ENCODE assay signal across 16 cellular contexts in the genomic region with DNA sequence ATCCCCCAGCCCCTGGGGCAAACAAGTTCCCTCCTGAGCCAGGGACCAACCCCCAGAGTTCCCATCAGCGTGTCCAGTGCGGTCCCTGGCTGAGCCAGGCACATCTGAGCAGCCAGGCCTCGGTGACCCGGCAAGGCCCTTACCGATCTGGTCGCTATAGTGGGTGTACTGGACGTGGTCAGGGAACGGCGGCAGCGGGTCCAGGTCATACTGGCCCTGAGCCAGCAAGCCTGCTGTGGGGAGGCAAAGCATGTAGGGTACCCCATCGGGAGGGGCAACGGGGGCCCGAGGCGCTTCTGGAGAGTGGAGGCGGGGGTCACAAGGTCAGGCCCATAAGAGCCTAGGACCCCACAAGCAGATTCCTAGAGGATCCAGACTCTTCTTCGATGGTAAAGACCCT. TPM values are rescaled to one million over a fixed set of nuclear protein-coding genes. Genes with fewer than 3 reads are reported as not detected.
DNase-seq lines count a peak whose midpoint lies in the region; ATAC-seq, FAIRE-seq and TF ChIP-seq lines count a peak whose summit lies in the region.
"Had no signal": no experiment of that assay in that cellular context is flagged by ENCODE, and none has a peak within 500 bp of the region (broad histone marks: within the 10 kb centered on the region; RNA-seq: fewer than 3 reads in every experiment).

No MANE protein-coding gene starts in this region.

- no peaks in the 10 kb centered on the region for H3K9me1 ChIP-seq in K562 (ENCODE audit: control insufficient read depth, insufficient read depth, low read length)

- H3K27ac ChIP-seq in HEK293 (ENCODE audit: extremely low read depth, low read depth, low read length) (no peak overlapping the region), K562 (ENCODE audit: extremely low read depth, low read depth, low read length) (no peak overlapping the region), vagina (peak overlapping the region; percentile 42), right atrium auricular region (no peak overlapping the region), right cardiac atrium (ENCODE audit: low read length) (no peak overlapping the region)
- H3K27ac ChIP-seq: BLaER1 had no signal

- WGBS in K562 (ENCODE audit: insufficient coverage, low coverage, missing lambda C conversion rate) = 61% methylated on average over 13 of the region's 16 CpGs
- 83% methylated on average over 16 of the region's 16 CpGs for whole genome bisulfite sequencing in right cardiac atrium

- H3K79me2 ChIP-seq in K562 (ENCODE audit: control insufficient read depth, insufficient read depth, low read length) = no peaks in the 10 kb centered on the region

- CTCF ChIA-PET in HEK293 (lab: Yijun Ruan, JAX) = interaction anchor here (2.8 kb wide), 1 partner anchor 10 kb away, joined by 13 read pairs; no protein-coding TSS in a partner anchor
- CTCF ChIA-PET in K562 (lab: Yijun Ruan, JAX; ENCODE audit: low intra/inter-chr PET ratio) = no interaction called here

- peak overlapping the region in 1 of 2 experiments; percentile 24; a peak in 2 of 4 replicates for H3K9ac ChIP-seq in K562 (ENCODE audit: insufficient read depth in 1 of 2, low read depth in 2 of 2, low read length in 2 of 2)
- H3K9ac ChIP-seq: BLaER1 had no signal

- intact Hi-C loops in K562 (cut with micrococcal nuclease) (no loop called here), vagina (cut with DNase I) (no loop called here), right cardiac atrium (cut with DNase I) (no loop called here)

- H3K27ac Mint-ChIP-seq in nephron progenitor cell = peak overlapping the region; percentile 68

- DNase-seq in K562 (ENCODE audit: extremely low read depth in 1 of 4, low spot score in 3 of 4) (no peak), nephron progenitor cell (no peak), vagina (ENCODE audit: extremely low spot score in 2 of 2) (no peak), right atrium auricular region (ENCODE audit: low spot score) (no peak), right cardiac atrium (no peak), NCI-H1436 (lab: John Stamatoyannopoulos, UW) (no peak)
- DNase-seq: AML-193; CD4-positive, CD25-positive, alpha-beta regulatory T cell; DMS53; GF-D8; HCEC 1CT had no signal

- TF ChIP-seq POLR2A in K562 (conservative IDR thresholded peaks at IDR 0.05) = no peak
- TF ChIP-seq POLR2A in vagina (IDR thresholded peaks at IDR 0.05) = no peak

- no peak for TF ChIP-seq CTCF in HEK293 (tag by site-specific recombination; IDR thresholded peaks at IDR 0.05)
- no peak for TF ChIP-seq CTCF in K562 (IDR thresholded peaks at IDR 0.05 in 2 of 3, conservative IDR thresholded peaks at IDR 0.05 in 1 of 3; ENCODE audit: insufficient read depth in 2 of 3, low read depth in 1 of 3, low read length in 3 of 3)
- TF ChIP-seq CTCF in nephron progenitor cell (IDR thresholded peaks at IDR 0.05) = no peak
- TF ChIP-seq CTCF in vagina (IDR thresholded peaks at IDR 0.05) = no peak
- TF ChIP-seq CTCF in right atrium auricular region (IDR thresholded peaks at IDR 0.05) = no peak

- peaks cover 7% of the 10 kb centered on the region for H3K27me3 Mint-ChIP-seq in nephron progenitor cell (ENCODE audit: low read depth, poor library complexity)

- no peak overlapping the region for H3K4me2 ChIP-seq in K562 (ENCODE audit: insufficient read depth, low read length)
- H3K4me2 ChIP-seq: BLaER1 had no signal

- peaks cover 4% of the 10 kb centered on the region for H3K36me3 Mint-ChIP-seq in nephron progenitor cell (ENCODE audit: low read depth)
- H3K36me3 Mint-ChIP-seq: CD4-positive, CD25-positive, alpha-beta regulatory T cell had no signal

- ATAC-seq in K562 = no peak
- no peak for ATAC-seq in right cardiac atrium
- ATAC-seq: HepG2 had no signal

- H4K20me1 ChIP-seq in K562 (replicated peaks; ENCODE audit: control insufficient read depth, insufficient read depth, low read length) = peaks cover 21% of the 10 kb centered on the region; the same call in 1 of the 2 replicates

- no peaks in the 10 kb centered on the region for H3K9me3 Mint-ChIP-seq in nephron progenitor cell

- H3K9me3 ChIP-seq in HEK293 (ENCODE audit: control insufficient read depth, insufficient read depth, low read depth, low read length) (no peaks in the 10 kb centered on the region), K562 (replicated peaks; ENCODE audit: control insufficient read depth, insufficient read depth, low read depth, low read length) (no peaks in the 10 kb centered on the region), vagina (no peaks in the 10 kb centered on the region), right atrium auricular region (no peaks in the 10 kb centered on the region), right cardiac atrium (ENCODE audit: control insufficient read depth, low read length) (no peaks in the 10 kb centered on the region)
- H3K9me3 ChIP-seq: BLaER1 had no signal

- peaks cover 70% of the 10 kb centered on the region for H3K4me1 Mint-ChIP-seq in nephron progenitor cell

- H2AFZ ChIP-seq in K562 (ENCODE audit: low read depth, low read length) = no peak overlapping the region

- H3K36me3 ChIP-seq in HEK293 (ENCODE audit: control insufficient read depth in 2 of 2, insufficient read depth in 1 of 2, low read length in 2 of 2) (peaks cover 0 to 5% of the 10 kb centered on the region in 2 experiments; a peak in 1 of 3 replicates), K562 (ENCODE audit: control insufficient read depth, insufficient read depth, low read length) (no peaks in the 10 kb centered on the region), vagina (no peaks in the 10 kb centered on the region), right atrium auricular region (no peaks in the 10 kb centered on the region)
- H3K36me3 ChIP-seq: BLaER1 had no signal

- FAIRE-seq in K562 (lab: Jason Lieb, UNC) = no peak
- FAIRE-seq: GM19239, HepG2, HTR-8/SVneo had no signal

- TF ChIP-seq RAD21 in K562 (CRISPR knock-in tag; conservative IDR thresholded peaks at IDR 0.05 in 1 of 2, IDR thresholded peaks at IDR 0.05 in 1 of 2) = no peak

- no peaks in the 10 kb centered on the region; the same call in 1 of the 2 replicates for H3K4me1 ChIP-seq in HEK293 (ENCODE audit: control insufficient read depth, insufficient read depth, low read length)
- H3K4me1 ChIP-seq in K562 (replicated peaks in 1 of 2; ENCODE audit: control insufficient read depth in 2 of 2, insufficient read depth in 2 of 2, low read length in 2 of 2) = peaks cover 0 to 49% of the 10 kb centered on the region in 2 experiments; a peak in 2 of 5 replicates
- H3K4me1 ChIP-seq in vagina = peaks cover 45% of the 10 kb centered on the region
- peaks cover 0 to 24% of the 10 kb centered on the region in 2 donors for H3K4me1 ChIP-seq in right atrium auricular region
- H3K4me1 ChIP-seq in right cardiac atrium (ENCODE audit: control insufficient read depth, insufficient read depth, low read length) = no peaks in the 10 kb centered on the region

- H3K4me3 Mint-ChIP-seq in nephron progenitor cell = no peak overlapping the region
- H3K4me3 Mint-ChIP-seq: CD4-positive, CD25-positive, alpha-beta regulatory T cell had no signal

- no peak for TF ChIP-seq EP300 in K562 (IDR thresholded peaks at IDR 0.05; ENCODE audit: low read length)

- POLR2A ChIA-PET in HEK293 (lab: Yijun Ruan, JAX) (interaction anchor here (0.7 to 5.3 kb wide), 2 partner anchors 10 to 15 kb away, joined by 3 to 23 read pairs; no protein-coding TSS in a partner anchor), K562 (lab: Yijun Ruan, JAX) (no interaction called here)

- in situ Hi-C loops in K562 (cut with MboI) = no loop called here

- H3K4me3 ChIP-seq in HEK293 (ENCODE audit: low read depth, low read length) (no peak overlapping the region), K562 (no peak overlapping the region), vagina (no peak overlapping the region), right atrium auricular region (no peak overlapping the region), right cardiac atrium (ENCODE audit: low read length) (no peak overlapping the region)
- H3K4me3 ChIP-seq: BLaER1 had no signal

- H3K27me3 ChIP-seq in K562 (ENCODE audit: control insufficient read depth in 2 of 2, insufficient read depth in 2 of 2, low read length in 2 of 2) (peaks cover 21 to 32% of the 10 kb centered on the region in 2 experiments; a peak in 4 of 5 replicates), vagina (no peaks in the 10 kb centered on the region), right atrium auricular region (no peaks in the 10 kb centered on the region), right cardiac atrium (ENCODE audit: control insufficient read depth, insufficient read depth) (no peaks in the 10 kb centered on the region)

- BruUV-seq in K562 (replicated peaks; lab: Mats Ljungman, UMichigan) = no TSS peak

RNA-seq across cellular contexts. Expression of gene MFAP2, which starts 3.5 kb away (rescaled TPM):
- total RNA-seq in K562 (2011; cell fraction: chromatin; rRNA removed; ENCODE audit: low replicate concordance) = not detected in 2 replicates
- total RNA-seq in K562 (2011; cell fraction: nucleolus; rRNA removed) = not detected in 2 replicates
- not detected in 2 replicates for total RNA-seq in K562 (2011; cell fraction: nucleoplasm; rRNA removed)
- total RNA-seq in K562 (2014; rRNA removed) (not detected in 2 replicates), K562 (2014; rRNA removed; fragmentation: Illumina TruSeq; extraction: Trizol) (not detected in 2 replicates), K562 (2015; rRNA removed; fragmentation: Illumina TruSeq; extraction: Trizol) (not detected in 2 replicates), K562 (2021) (0.31 TPM in 1 of 2 replicates, not detected in the other), vagina (51.1 TPM), right atrium auricular region (1 to 10 TPM; 5.5 to 8.6 TPM), right cardiac atrium (10 to 100 TPM in 1 of 4 donors, 1 to 10 TPM in 3; 5.9 to 11.6 (median 6.8) TPM)
- polyA plus RNA-seq in K562 (2011; rRNA removed) (not detected in 2 replicates), K562 (2014; fragmentation: Illumina TruSeq; extraction: Trizol) (0.18 TPM in 1 of 2 replicates, not detected in the other), K562 (2014; fragmentation: Nextera tagmentation; extraction: Ambion mirVana) (not detected), K562 (2014; rRNA removed) (not detected in 2 replicates), right cardiac atrium (3.2 TPM)
- not detected in 2 replicates for polyA plus RNA-seq in K562 (2011; cell fraction: cytosol; rRNA removed)
- polyA plus RNA-seq in K562 (2011; cell fraction: nucleus; rRNA removed) = 0.30 TPM in 1 of 2 replicates, not detected in the other
- polyA plus RNA-seq in K562 (2012) = not detected in 2 replicates
- not detected in 2 replicates for polyA minus RNA-seq in K562 (2011; rRNA and poly(A)+ RNA removed)
- not detected in 2 replicates for polyA minus RNA-seq in K562 (2011; cell fraction: cytosol; rRNA and poly(A)+ RNA removed)
- not detected in 2 replicates for polyA minus RNA-seq in K562 (2011; cell fraction: nucleus; rRNA and poly(A)+ RNA removed)
- total RNA-seq: CD4-positive, CD25-positive, alpha-beta regulatory T cell had no signal
- polyA plus RNA-seq: CD4-positive, CD25-positive, alpha-beta regulatory T cell had no signal

RNA-seq across cellular contexts. Expression of gene ATP13A2, which starts 34.8 kb away (rescaled TPM):
- total RNA-seq in K562 (2011; cell fraction: chromatin; rRNA removed; ENCODE audit: low replicate concordance) = 34.5 and 126 TPM in 2 replicates
- 139 and 151 TPM in 2 replicates for total RNA-seq in K562 (2011; cell fraction: nucleolus; rRNA removed)
- 86.6 and 104 TPM in 2 replicates for total RNA-seq in K562 (2011; cell fraction: nucleoplasm; rRNA removed)
- 23.9 and 40.2 TPM in 2 replicates for total RNA-seq in K562 (2014; rRNA removed)
- total RNA-seq in K562 (2014; rRNA removed; fragmentation: Illumina TruSeq; extraction: Trizol) = 7.8 and 9.9 TPM in 2 replicates
- total RNA-seq in K562 (2015; rRNA removed; fragmentation: Illumina TruSeq; extraction: Trizol) = 15.5 and 16.3 TPM in 2 replicates
- 48.3 and 56.3 TPM in 2 replicates for total RNA-seq in K562 (2021)
- 10.5 and 27.2 TPM in 2 replicates for polyA plus RNA-seq in K562 (2011; rRNA removed)
- 21.9 and 44.0 TPM in 2 replicates for polyA plus RNA-seq in K562 (2011; cell fraction: cytosol; rRNA removed)
- polyA plus RNA-seq in K562 (2011; cell fraction: nucleus; rRNA removed) = 38.6 and 63.9 TPM in 2 replicates
- polyA plus RNA-seq in K562 (2012) = 38.5 and 53.3 TPM in 2 replicates
- polyA plus RNA-seq in K562 (2014; fragmentation: Illumina TruSeq; extraction: Trizol) = 22.0 and 35.5 TPM in 2 replicates
- under 1 TPM; 0.36 to 0.45 TPM for polyA plus RNA-seq in K562 (2014; fragmentation: Nextera tagmentation; extraction: Ambion mirVana)
- 26.3 and 28.5 TPM in 2 replicates for polyA plus RNA-seq in K562 (2014; rRNA removed)
- 27.1 and 30.6 TPM in 2 replicates for polyA minus RNA-seq in K562 (2011; rRNA and poly(A)+ RNA removed)
- 65.7 and 89.6 TPM in 2 replicates for polyA minus RNA-seq in K562 (2011; cell fraction: cytosol; rRNA and poly(A)+ RNA removed)
- 19.0 and 32.7 TPM in 2 replicates for polyA minus RNA-seq in K562 (2011; cell fraction: nucleus; rRNA and poly(A)+ RNA removed)
- total RNA-seq in vagina = 31.7 TPM
- total RNA-seq in right atrium auricular region = 10 to 100 TPM; 13.6 to 24.2 TPM
- total RNA-seq in right cardiac atrium = 10 to 100 TPM; 12.9 to 15.1 (median 14.3) TPM
- polyA plus RNA-seq in right cardiac atrium = 10.3 TPM

RNA-seq across cellular contexts. Expression of gene CROCC, which starts 55.2 kb away (rescaled TPM):
- 51.0 and 132 TPM in 2 replicates for total RNA-seq in K562 (2011; cell fraction: chromatin; rRNA removed; ENCODE audit: low replicate concordance)
- total RNA-seq in K562 (2011; cell fraction: nucleolus; rRNA removed) = 69.0 and 78.0 TPM in 2 replicates
- total RNA-seq in K562 (2011; cell fraction: nucleoplasm; rRNA removed) = 84.0 and 111 TPM in 2 replicates
- 6.3 and 9.7 TPM in 2 replicates for total RNA-seq in K562 (2014; rRNA removed)
- total RNA-seq in K562 (2014; rRNA removed; fragmentation: Illumina TruSeq; extraction: Trizol) = 1.9 and 3.0 TPM in 2 replicates
- total RNA-seq in K562 (2015; rRNA removed; fragmentation: Illumina TruSeq; extraction: Trizol) = 7.3 and 7.6 TPM in 2 replicates
- 9.3 and 10.4 TPM in 2 replicates for total RNA-seq in K562 (2021)
- polyA plus RNA-seq in K562 (2011; rRNA removed) = 8.6 and 15.2 TPM in 2 replicates
- polyA plus RNA-seq in K562 (2011; cell fraction: cytosol; rRNA removed) = 5.8 and 6.7 TPM in 2 replicates
- polyA plus RNA-seq in K562 (2011; cell fraction: nucleus; rRNA removed) = 80.5 and 99.7 TPM in 2 replicates
- polyA plus RNA-seq in K562 (2012) = 10.2 and 16.9 TPM in 2 replicates
- 7.8 and 8.4 TPM in 2 replicates for polyA plus RNA-seq in K562 (2014; fragmentation: Illumina TruSeq; extraction: Trizol)
- polyA plus RNA-seq in K562 (2014; fragmentation: Nextera tagmentation; extraction: Ambion mirVana) = under 1 TPM; 0.17 TPM
- 14.4 and 15.4 TPM in 2 replicates for polyA plus RNA-seq in K562 (2014; rRNA removed)
- 5.7 and 7.6 TPM in 2 replicates for polyA minus RNA-seq in K562 (2011; rRNA and poly(A)+ RNA removed)
- 2.3 and 2.7 TPM in 2 replicates for polyA minus RNA-seq in K562 (2011; cell fraction: cytosol; rRNA and poly(A)+ RNA removed)
- polyA minus RNA-seq in K562 (2011; cell fraction: nucleus; rRNA and poly(A)+ RNA removed) = 14.9 and 19.0 TPM in 2 replicates
- 31.9 TPM for total RNA-seq in vagina
- total RNA-seq in right atrium auricular region = 10 to 100 TPM; 10.0 to 11.7 TPM
- 10 to 100 TPM in 3 of 4 donors, 1 to 10 TPM in 1; 6.7 to 11.9 (median 10.8) TPM for total RNA-seq in right cardiac atrium
- 14.6 TPM for polyA plus RNA-seq in right cardiac atrium

Comparison
In these comparisons a context has a peak if more than half of its experiments do, and no peak if none do; other contexts are left out.
1. RNA of gene MFAP2, which starts 3.5 kb away (total RNA-seq): 51.1 TPM in vagina (single experiment), 5.5 to 8.6 TPM in right atrium auricular region and 5.9 to 11.6 TPM in right cardiac atrium; 0.31 TPM in K562; every median in the first group is over 4 times any median in the second.